19 cellular contexts compared by ENCODE assay signal in genomic region chr7:78601728-78602127, GRCh38.
"Had no signal": no experiment of that assay in that cellular context is flagged by ENCODE, and none has a peak within 500 bp of the region (broad histone marks: within the 10 kb centered on the region; RNA-seq: fewer than 3 reads in every experiment).

No MANE protein-coding gene starts in this region.

- H3K79me2 ChIP-seq: hepatocyte, parathyroid adenoma had no signal

- H3K9me3 ChIP-seq: left lung, neutrophil, right atrium auricular region had no signal

- ATAC-seq: activated CD4-positive, CD25-positive, alpha-beta regulatory T cell treated with anti-CD3 and anti-CD28 coated beads, Interleukin-2, amount 50 U/mL, for 24 hours; left lung; naive thymus-derived CD4-positive, alpha-beta T cell; T-cell had no signal

- H3K27me3 ChIP-seq: brain microvascular endothelial cell, hepatocyte, left lung, neutrophil, right atrium auricular region had no signal

- H3K4me2 ChIP-seq: hepatocyte had no signal

- H3K9ac ChIP-seq: parathyroid adenoma had no signal

- H3K4me3 ChIP-seq: hepatocyte, left lung, right atrium auricular region had no signal

- DNase-seq: activated naive CD4-positive, alpha-beta T cell; activated naive CD8-positive, alpha-beta T cell treated with anti-CD3 and anti-CD28 coated beads, Interleukin-2, amount 10 ng/mL, durations not matched to agents 7 days and 5 days; brain microvascular endothelial cell; cortex of kidney; effector CD8-positive, alpha-beta T cell; left lung; mammary epithelial cell; naive thymus-derived CD4-positive, alpha-beta T cell; small intestine; stimulated activated CD4-positive, alpha-beta T cell treated with anti-CD3 and anti-CD28 coated beads, Interleukin-4, amount 100 ng/mL, for 4 hours; stimulated activated CD8-positive, alpha-beta memory T cell treated with anti-CD3 and anti-CD28 coated beads, Interleukin-4, amount 100 ng/mL, for 48 hours; stimulated activated naive CD4-positive, alpha-beta T cell treated with Interleukin-2 at 50 U/mL for 16 hours; T-cell; T-helper 9 cell had no signal

- H3K36me3 ChIP-seq: brain microvascular endothelial cell, left lung, neutrophil, right atrium auricular region had no signal

- H2AFZ ChIP-seq: hepatocyte, parathyroid adenoma had no signal

- H3K27ac ChIP-seq: brain microvascular endothelial cell, hepatocyte, left lung, neutrophil, parathyroid adenoma, right atrium auricular region had no signal

- H3K4me1 ChIP-seq: left lung, parathyroid adenoma, right atrium auricular region had no signal
